ENCODE assay signal across 8 cellular contexts in the genomic region with DNA sequence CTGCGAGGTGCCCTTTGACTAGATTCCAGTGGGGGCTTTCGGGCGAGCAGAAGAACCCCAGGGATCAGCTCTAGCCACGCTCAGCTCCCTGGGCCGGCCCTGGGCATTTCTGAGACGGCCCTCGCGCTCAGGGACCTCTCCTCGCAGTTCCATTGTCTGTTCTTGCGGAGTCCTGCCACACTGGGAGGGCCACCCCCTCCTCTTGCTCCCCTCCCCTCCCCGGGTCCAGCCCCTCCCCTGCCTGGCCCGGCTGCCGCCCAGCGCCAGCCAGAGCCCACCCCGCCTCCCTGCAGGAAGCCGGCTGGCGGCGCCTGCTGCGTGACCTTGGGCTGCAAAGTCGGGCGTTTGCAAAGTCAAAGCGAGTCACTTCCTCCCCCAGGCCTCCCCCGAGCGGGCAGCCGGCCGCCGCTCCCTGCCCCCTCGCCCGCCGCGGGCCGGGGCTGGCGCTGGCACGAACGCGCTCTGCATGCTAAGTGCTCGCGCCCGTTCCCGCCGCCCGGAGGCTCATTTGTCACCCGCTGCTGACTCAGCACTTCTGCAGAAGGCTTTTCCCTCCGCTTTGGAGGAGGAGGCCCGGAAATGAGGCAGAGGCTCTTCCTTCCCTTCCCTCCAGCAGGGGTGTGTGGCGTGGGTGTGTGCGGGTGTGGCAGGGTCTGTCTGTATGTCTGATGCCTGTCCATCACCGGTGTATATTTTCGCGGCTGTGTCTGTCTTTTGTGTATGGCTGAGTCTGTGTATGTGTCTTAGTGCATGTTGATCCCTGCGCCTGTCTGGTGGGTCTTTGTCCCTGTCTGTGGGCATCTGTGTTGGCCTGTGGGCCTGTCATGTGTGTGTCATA.
DNase-seq lines count a peak whose midpoint lies in the region; ATAC-seq and TF ChIP-seq lines count a peak whose summit lies in the region.

No MANE protein-coding gene starts in this region.

- H3K27ac Mint-ChIP-seq in activated T-helper 17 cell treated with anti-CD3 and anti-CD28 coated beads, Interleukin-2, amount 50 U/mL, for 72 hours: peak overlapping the region; percentile 84
- H3K27ac Mint-ChIP-seq in natural killer cell: peak overlapping the region; percentile 96 to 98
- peak overlapping the region; percentile 97 for H3K27ac Mint-ChIP-seq in stimulated activated naive B cell treated with anti-CD40 and anti-IgM and Interleukin-4, amounts not matched to agents 10 μg/mL and 1 μg/mL and 100 μg/mL, for 72 hours

- H3K36me3 Mint-ChIP-seq in activated T-helper 17 cell treated with anti-CD3 and anti-CD28 coated beads, Interleukin-2, amount 50 U/mL, for 72 hours (ENCODE audit: low read depth): no peaks in the 10 kb centered on the region
- H3K36me3 Mint-ChIP-seq in natural killer cell: no peaks in the 10 kb centered on the region
- peaks cover 0 to 4% of the 10 kb centered on the region in 2 donors for H3K36me3 Mint-ChIP-seq in stimulated activated naive B cell treated with anti-CD40 and anti-IgM and Interleukin-4, amounts not matched to agents 10 μg/mL and 1 μg/mL and 100 μg/mL, for 72 hours

- peaks cover 37% of the 10 kb centered on the region for H3K4me1 Mint-ChIP-seq in activated T-helper 17 cell treated with anti-CD3 and anti-CD28 coated beads, Interleukin-2, amount 50 U/mL, for 72 hours
- peaks cover 43 to 71% of the 10 kb centered on the region in 2 donors for H3K4me1 Mint-ChIP-seq in natural killer cell
- H3K4me1 Mint-ChIP-seq in stimulated activated naive B cell treated with anti-CD40 and anti-IgM and Interleukin-4, amounts not matched to agents 10 μg/mL and 1 μg/mL and 100 μg/mL, for 72 hours: peaks cover 54 to 85% of the 10 kb centered on the region in 2 donors

- H3K4me3 ChIP-seq in fibroblast of mammary gland (ENCODE audit: control insufficient read depth, low read depth, low read length): peak overlapping the region; percentile 21

- intact Hi-C loops in natural killer cell (cut with micrococcal nuclease): loop anchor here (1.0 to 2.0 kb wide), 2 partner anchors 26 to 84 kb away; no protein-coding TSS in a partner anchor

- H3K4me3 Mint-ChIP-seq in activated T-helper 17 cell treated with anti-CD3 and anti-CD28 coated beads, Interleukin-2, amount 50 U/mL, for 72 hours: peak overlapping the region; percentile 80
- peak overlapping the region; percentile 88 for H3K4me3 Mint-ChIP-seq in natural killer cell
- H3K4me3 Mint-ChIP-seq in stimulated activated naive B cell treated with anti-CD40 and anti-IgM and Interleukin-4, amounts not matched to agents 10 μg/mL and 1 μg/mL and 100 μg/mL, for 72 hours: peak overlapping the region; percentile 76 to 88

- ATAC-seq in GM21528 (IDR thresholded peaks at IDR 0.05; ENCODE audit: low FRiP score, unreplicated experiment): peak; percentile 39
- ATAC-seq in activated T-helper 17 cell treated with anti-CD3 and anti-CD28 coated beads, Interleukin-2, amount 50 U/mL, for 72 hours (replicated peaks): peak; percentile 70
- ATAC-seq in natural killer cell: peak; percentile 66 to 89 (median 78)
- peak; percentile 63 to 74 for ATAC-seq in stimulated activated naive B cell treated with anti-CD40 and anti-IgM and Interleukin-4, amounts not matched to agents 10 μg/mL and 1 μg/mL and 100 μg/mL, for 72 hours (replicated peaks)

- no peaks in the 10 kb centered on the region for H3K27me3 Mint-ChIP-seq in activated T-helper 17 cell treated with anti-CD3 and anti-CD28 coated beads, Interleukin-2, amount 50 U/mL, for 72 hours
- no peaks in the 10 kb centered on the region for H3K27me3 Mint-ChIP-seq in natural killer cell (ENCODE audit: low read depth in 2 of 2)
- H3K27me3 Mint-ChIP-seq in stimulated activated naive B cell treated with anti-CD40 and anti-IgM and Interleukin-4, amounts not matched to agents 10 μg/mL and 1 μg/mL and 100 μg/mL, for 72 hours: no peaks in the 10 kb centered on the region

- no peaks in the 10 kb centered on the region for H3K9me3 Mint-ChIP-seq in activated T-helper 17 cell treated with anti-CD3 and anti-CD28 coated beads, Interleukin-2, amount 50 U/mL, for 72 hours
- no peaks in the 10 kb centered on the region for H3K9me3 Mint-ChIP-seq in natural killer cell
- H3K9me3 Mint-ChIP-seq in stimulated activated naive B cell treated with anti-CD40 and anti-IgM and Interleukin-4, amounts not matched to agents 10 μg/mL and 1 μg/mL and 100 μg/mL, for 72 hours: no peaks in the 10 kb centered on the region

- peak; percentile 76 for DNase-seq in COLO829 (ENCODE audit: low spot score)
- DNase-seq in LHCN-M2 (ENCODE audit: low read depth): peak; percentile 97
- DNase-seq in RPMI7951 (ENCODE audit: low read depth): peak; percentile 98
- DNase-seq in fibroblast of mammary gland (ENCODE audit: low read depth): peak; percentile 90
- DNase-seq in natural killer cell: peak; percentile 86
- DNase-seq in stimulated activated naive B cell treated with anti-CD40 and anti-IgM and Interleukin-4, amounts not matched to agents 10 μg/mL and 1 μg/mL and 100 μg/mL, for 72 hours: peak; percentile 84

- TF ChIP-seq CTCF in fibroblast of mammary gland (conservative IDR thresholded peaks at IDR 0.05; ENCODE audit: control insufficient read depth, insufficient read depth, low read depth, low read length) (no peak), natural killer cell (IDR thresholded peaks at IDR 0.05) (no peak)

Comparison
In these comparisons a context has a peak if more than half of its experiments do, and no peak if none do; other contexts are left out.
1. Peak in every context shown above with its lines: DNase-seq, ATAC-seq and H3K4me3 ChIP-seq.